ENCODE assay signal across 9 cellular contexts in genomic region chr15:91224750-91225380, GRCh38.
DNase-seq lines count a peak whose midpoint lies in the region; ATAC-seq and TF ChIP-seq lines count a peak whose summit lies in the region.
"Had no signal": no experiment of that assay in that cellular context is flagged by ENCODE, and none has a peak within 500 bp of the region (broad histone marks: within the 10 kb centered on the region; RNA-seq: fewer than 3 reads in every experiment).

No MANE protein-coding gene starts in this region.

- no peak overlapping the region for H3K27ac ChIP-seq in HL-60 (replicated peaks)
- H3K27ac ChIP-seq: neutrophil had no signal

- no peaks in the 10 kb centered on the region for H3K36me3 Mint-ChIP-seq in T-cell

- CTCF ChIA-PET in T-cell (lab: Charles Lee) = no interaction called here

- no peak overlapping the region for H3K4me3 Mint-ChIP-seq in T-cell

- H3K4me1 ChIP-seq in NT2/D1 (ENCODE audit: insufficient read depth, insufficient read length) = no peaks in the 10 kb centered on the region

- no peaks in the 10 kb centered on the region for H3K4me1 Mint-ChIP-seq in T-cell

- TF ChIP-seq CTCF in HL-60 (IDR thresholded peaks at IDR 0.05; ENCODE audit: insufficient read depth, low read length) (peak; percentile 73), omental fat pad (IDR thresholded peaks at IDR 0.05) (no peak)

- peaks cover 53 to 62% of the 10 kb centered on the region in 2 donors for H3K27me3 Mint-ChIP-seq in T-cell

- no peaks in the 10 kb centered on the region for H3K9me3 ChIP-seq in NT2/D1 (ENCODE audit: insufficient read depth, low read length)
- H3K9me3 ChIP-seq: neutrophil had no signal

- H3K4me3 ChIP-seq in HL-60 (replicated peaks; ENCODE audit: insufficient read depth, low read length) (no peak overlapping the region), NT2/D1 (ENCODE audit: insufficient read length, low read depth) (no peak overlapping the region)

- POLR2A ChIA-PET in T-cell (lab: Charles Lee) = no interaction called here

- no peaks in the 10 kb centered on the region for H3K9me3 Mint-ChIP-seq in T-cell

- no peak overlapping the region for H3K27ac Mint-ChIP-seq in T-cell

- peak; percentile 32 for ATAC-seq in omental fat pad (ENCODE audit: low FRiP score)
- ATAC-seq in HG03135 (IDR thresholded peaks at IDR 0.05; ENCODE audit: unreplicated experiment) = no peak
- ATAC-seq in GM19023 (IDR thresholded peaks at IDR 0.05; ENCODE audit: unreplicated experiment) = no peak
- ATAC-seq in T-cell (replicated peaks in 1 of 4) = no peak

- no peaks in the 10 kb centered on the region for H3K36me3 ChIP-seq in NT2/D1 (ENCODE audit: insufficient read depth, insufficient read length, low read length)
- H3K36me3 ChIP-seq: neutrophil had no signal

- no peak for TF ChIP-seq POLR2A in erythroblast (IDR thresholded peaks at IDR 0.05; ENCODE audit: low read length)

- H3K27me3 ChIP-seq in HL-60 (ENCODE audit: insufficient read depth, poor library complexity, severe bottlenecking) (peaks cover 4% of the 10 kb centered on the region), NT2/D1 (ENCODE audit: insufficient read depth, insufficient read length) (no peaks in the 10 kb centered on the region)

- H3K9ac ChIP-seq in NT2/D1 (ENCODE audit: insufficient read length, low read depth) = no peak overlapping the region

- DNase-seq in DMS 273 (lab: John Stamatoyannopoulos, UW; ENCODE audit: unreplicated experiment) (peak; percentile 70), HL-60 (ENCODE audit: low read depth in 1 of 2, low spot score in 1 of 2) (peak in 1 of 2 experiments; percentile 17), NT2/D1 (ENCODE audit: low read depth, low spot score) (peak; percentile 70), erythroblast (lab: John Stamatoyannopoulos, UW) (peak; percentile 16 to 49), omental fat pad (ENCODE audit: low spot score) (no peak), T-cell (no peak)

Comparison
In these comparisons a context has a peak if more than half of its experiments do, and no peak if none do; other contexts are left out.
1. DNase-seq: peak in DMS 273 (single experiment), NT2/D1 (single experiment) and erythroblast (2 of 2); none in omental fat pad (single experiment) and T-cell (0 of 34).